In genomic region chr2:105519516-105519915, GRCh38 we compare ENCODE assay signal across 11 cellular contexts.
DNase-seq lines count a peak whose midpoint lies in the region; ATAC-seq and TF ChIP-seq lines count a peak whose summit lies in the region.
"Had no signal": no experiment of that assay in that cellular context is flagged by ENCODE, and none has a peak within 500 bp of the region (broad histone marks: within the 10 kb centered on the region; RNA-seq: fewer than 3 reads in every experiment).

No MANE protein-coding gene starts in this region.

- no TSS peak for BruUV-seq in Panc1 (replicated peaks; lab: Mats Ljungman, UMichigan)

- DNase-seq in heart right ventricle, result no peak
- no peak for DNase-seq in cardiac septum (ENCODE audit: low spot score)
- DNase-seq in Panc1 (ENCODE audit: low read depth, low spot score), result no peak
- DNase-seq in fibroblast of the aortic adventitia (ENCODE audit: low read depth), result peak; percentile 61
- no peak for DNase-seq in SJCRH30
- no peak for DNase-seq in NCI-H446 treated with DMSO at 0.1 percent for 48 hours (lab: John Stamatoyannopoulos, UW)
- DNase-seq in mucosa of gallbladder (ENCODE audit: low spot score), result no peak
- DNase-seq: CD4-positive, CD25-positive, alpha-beta regulatory T cell; NCI-H1930; NCI-H510A treated with DMSO at 0.1 percent for 48 hours; SHP77 treated with DMSO at 0.1 percent for 48 hours had no signal

- H3K4me3 ChIP-seq in heart right ventricle (no peak overlapping the region), Panc1 (ENCODE audit: low read depth in 2 of 2, low read length in 2 of 2) (no peak overlapping the region), fibroblast of the aortic adventitia (ENCODE audit: low read depth, low read length) (no peak overlapping the region), SJCRH30 (no peak overlapping the region)

- ATAC-seq in heart right ventricle (no peak), Panc1 (no peak)

- intact Hi-C loops in heart right ventricle (cut with DNase I), result loop anchor here in 6 of 10 donors (2.0 to 5.0 kb wide), 4 partner anchors 82 to 147 kb away; no protein-coding TSS in a partner anchor
- intact Hi-C loops in cardiac septum (cut with DNase I), result loop anchor here (2.0 kb wide), 1 partner anchor 151 kb away; no protein-coding TSS in a partner anchor
- intact Hi-C loops in Panc1 (cut with micrococcal nuclease; ENCODE audit: unreplicated experiment), result no loop called here

- TF ChIP-seq CTCF in heart right ventricle (IDR thresholded peaks at IDR 0.05), result no peak
- 0 out of 2 replicates have a peak, but pooled peaks have one; percentile 0 for TF ChIP-seq CTCF in Panc1 (IDR thresholded peaks at IDR 0.05)
- TF ChIP-seq CTCF in fibroblast of the aortic adventitia (IDR thresholded peaks at IDR 0.05; ENCODE audit: insufficient read depth, low read length), result peak; percentile 44

- in situ Hi-C loops in Panc1 (cut with HindIII; ENCODE audit: low pct_unique_long_range_greater_than_20kb, low sequenced_read_pairs), result no loop called here

- 71 to 78% methylated on average over 3 of the region's 3 CpGs for WGBS in heart right ventricle, 2 donors

- CTCF ChIA-PET in Panc1 (lab: Charles Lee), result interaction anchor here (0.9 to 1.6 kb wide), 5 partner anchors 116 to 127 kb away, joined by 3 to 30 read pairs (median 4); partner anchors contain the start of gene FHL2

- no peaks in the 10 kb centered on the region for H3K36me3 ChIP-seq in heart right ventricle
- no peaks in the 10 kb centered on the region for H3K36me3 ChIP-seq in Panc1 (ENCODE audit: control insufficient read depth, insufficient read depth, low read length)
- H3K36me3 ChIP-seq in SJCRH30, result no peaks in the 10 kb centered on the region

- H3K27ac ChIP-seq in heart right ventricle (peak overlapping the region in 8 of 10 donors; percentile 77 to 89 (median 82)), Panc1 (ENCODE audit: low read length) (peak overlapping the region; percentile 88), SJCRH30 (no peak overlapping the region)

- peaks cover 3 to 62% (median 41%) of the 10 kb centered on the region in 9 donors for H3K4me1 ChIP-seq in heart right ventricle
- peaks cover 52% of the 10 kb centered on the region for H3K4me1 ChIP-seq in Panc1 (ENCODE audit: control insufficient read depth, insufficient read depth, low read length)
- peaks cover 10% of the 10 kb centered on the region for H3K4me1 ChIP-seq in SJCRH30

- H3K9me3 ChIP-seq in heart right ventricle (no peaks in the 10 kb centered on the region), Panc1 (ENCODE audit: control insufficient read depth, insufficient read depth, low read depth, low read length) (no peaks in the 10 kb centered on the region), SJCRH30 (replicated peaks) (no peaks in the 10 kb centered on the region)

- POLR2A ChIA-PET in Panc1 (lab: Charles Lee), result interaction anchor here (0.8 kb wide), 1 partner anchor 124 kb away, joined by 6 read pairs; no protein-coding TSS in a partner anchor

- H3K27me3 ChIP-seq in heart right ventricle (no peaks in the 10 kb centered on the region), Panc1 (ENCODE audit: control insufficient read depth, insufficient read depth, low read length) (no peaks in the 10 kb centered on the region), SJCRH30 (no peaks in the 10 kb centered on the region)

Comparison
In these comparisons a context has a peak if more than half of its experiments do, and no peak if none do; other contexts are left out.
1. CTCF ChIP-seq: peak in Panc1 (single experiment) and fibroblast of the aortic adventitia (single experiment); none in heart right ventricle (0 of 9).